ENCODE assay signal across 19 cellular contexts in genomic region chr13:65841156-65841555, GRCh38.
DNase-seq lines count a peak whose midpoint lies in the region; ATAC-seq, FAIRE-seq and TF ChIP-seq lines count a peak whose summit lies in the region.
"Had no signal": no experiment of that assay in that cellular context is flagged by ENCODE, and none has a peak within 500 bp of the region (broad histone marks: within the 10 kb centered on the region; RNA-seq: fewer than 3 reads in every experiment).

No MANE protein-coding gene starts in this region.

- H3K36me3 Mint-ChIP-seq in astrocyte (ENCODE audit: low read depth, unreplicated experiment), result no peaks in the 10 kb centered on the region
- H3K36me3 Mint-ChIP-seq: CD4-positive, alpha-beta memory T cell had no signal

- no peak for ATAC-seq in GM19395 (IDR thresholded peaks at IDR 0.05; ENCODE audit: unreplicated experiment)
- no peak for ATAC-seq in HG03159 (IDR thresholded peaks at IDR 0.05; ENCODE audit: unreplicated experiment)
- ATAC-seq in activated CD4-positive, CD25-positive, alpha-beta regulatory T cell treated with anti-CD3 and anti-CD28 coated beads, Interleukin-2, amount 50 U/mL, for 24 hours, result no peak

- no peaks in the 10 kb centered on the region for H3K4me1 ChIP-seq in astrocyte (ENCODE audit: insufficient read depth, low read length)
- H3K4me1 ChIP-seq: HAP-1 had no signal

- no peaks in the 10 kb centered on the region for H3K27me3 Mint-ChIP-seq in astrocyte (ENCODE audit: low read depth, unreplicated experiment)
- H3K27me3 Mint-ChIP-seq: CD4-positive, alpha-beta memory T cell had no signal

- no peak for FAIRE-seq in astrocyte (lab: Jason Lieb, UNC)
- FAIRE-seq: GM12891, GM18507, H54 had no signal

- DNase-seq in astrocyte (ENCODE audit: low read depth) (peak; percentile 45), choroid plexus epithelial cell (ENCODE audit: low read depth) (peak; percentile 38), iris pigment epithelial cell (ENCODE audit: low read depth) (peak; percentile 24)
- DNase-seq: C1 segment of cervical spinal cord; Calu3; CD4-positive, alpha-beta memory T cell; COR-L47; DMS53; DMS79 treated with DMSO at 0.1 percent for 48 hours; GF-D8; GOT3; HFFc6 had no signal

- H3K4me1 Mint-ChIP-seq in astrocyte (ENCODE audit: low read depth, unreplicated experiment), result no peaks in the 10 kb centered on the region
- H3K4me1 Mint-ChIP-seq: CD4-positive, alpha-beta memory T cell had no signal

- no peaks in the 10 kb centered on the region for H3K36me3 ChIP-seq in astrocyte (ENCODE audit: insufficient read depth, low read length)
- H3K36me3 ChIP-seq: HAP-1 had no signal

- H3K27me3 ChIP-seq in astrocyte (ENCODE audit: insufficient read depth, low read length), result no peaks in the 10 kb centered on the region

- H3K9ac ChIP-seq in astrocyte (ENCODE audit: low read length), result no peak overlapping the region

- no peaks in the 10 kb centered on the region for H3K79me2 ChIP-seq in astrocyte (ENCODE audit: insufficient read depth, low read length)

- H3K4me2 ChIP-seq in astrocyte (ENCODE audit: low read length), result no peak overlapping the region

- TF ChIP-seq CTCF in astrocyte (IDR thresholded peaks at IDR 0.05; ENCODE audit: insufficient read depth, low read depth, low read length) (no peak), choroid plexus epithelial cell (conservative IDR thresholded peaks at IDR 0.05; ENCODE audit: low read depth, low read length) (no peak)

- no peaks in the 10 kb centered on the region for H3K9me3 Mint-ChIP-seq in astrocyte (ENCODE audit: unreplicated experiment)
- H3K9me3 Mint-ChIP-seq: HFFc6 had no signal

- H3K4me3 Mint-ChIP-seq in astrocyte (ENCODE audit: unreplicated experiment), result no peak overlapping the region
- H3K4me3 Mint-ChIP-seq: CD4-positive, alpha-beta memory T cell; HFFc6 had no signal

- H3K9me3 ChIP-seq in astrocyte (ENCODE audit: insufficient read depth, low read depth, low read length), result no peaks in the 10 kb centered on the region
- H3K9me3 ChIP-seq: HAP-1 had no signal

- H3K27ac Mint-ChIP-seq in astrocyte (ENCODE audit: unreplicated experiment), result no peak overlapping the region
- H3K27ac Mint-ChIP-seq: CD4-positive, alpha-beta memory T cell; HFFc6 had no signal

- no peak overlapping the region for H2AFZ ChIP-seq in astrocyte (ENCODE audit: low read depth, low read length)

- H3K4me3 ChIP-seq in astrocyte (ENCODE audit: insufficient read depth, low read depth, low read length) (no peak overlapping the region), choroid plexus epithelial cell (ENCODE audit: low read depth, low read length) (no peak overlapping the region)
- H3K4me3 ChIP-seq: HAP-1 had no signal

- no peak overlapping the region for H3K27ac ChIP-seq in astrocyte (ENCODE audit: low read depth, low read length)

- no peaks in the 10 kb centered on the region for H4K20me1 ChIP-seq in astrocyte (ENCODE audit: insufficient read depth, low read length)
